1 cellular context compared by ENCODE assay signal in the genomic region with DNA sequence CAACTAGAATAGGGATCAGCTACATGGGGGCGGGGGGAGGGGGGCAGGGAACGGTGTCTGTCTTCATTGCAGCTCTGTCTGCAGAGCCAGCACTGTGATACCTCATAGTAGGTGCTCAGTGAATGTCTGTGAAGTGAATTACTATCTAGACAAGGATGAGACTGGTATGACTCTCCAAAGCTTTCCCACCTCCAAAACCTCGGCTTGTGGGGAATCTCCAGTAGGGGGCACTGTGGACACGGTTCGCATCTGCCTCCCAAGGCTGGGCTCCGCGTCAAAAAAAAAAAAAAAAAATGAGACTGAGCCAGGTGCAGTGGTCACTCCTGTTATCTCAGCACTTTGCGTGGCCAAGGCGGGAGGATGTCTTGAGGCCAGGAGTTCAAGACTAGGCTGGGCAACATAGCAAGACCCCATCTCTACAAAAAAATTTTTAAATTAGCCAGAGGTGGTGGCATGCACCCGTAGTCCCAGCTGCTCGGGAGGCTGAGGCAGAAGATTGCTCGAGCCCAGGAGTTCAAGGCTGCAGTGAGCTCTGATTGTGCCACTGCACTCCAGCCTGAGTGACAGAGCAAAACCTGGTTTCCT.
TF ChIP-seq lines count a peak whose summit lies in the region.

No MANE protein-coding gene starts in this region.

TF ChIP-seq in K562, 482 proteins besides CTCF, POLR2A, EP300 and RAD21 (continued from another document and continues in another):
- TF ChIP-seq, protein P1, sequence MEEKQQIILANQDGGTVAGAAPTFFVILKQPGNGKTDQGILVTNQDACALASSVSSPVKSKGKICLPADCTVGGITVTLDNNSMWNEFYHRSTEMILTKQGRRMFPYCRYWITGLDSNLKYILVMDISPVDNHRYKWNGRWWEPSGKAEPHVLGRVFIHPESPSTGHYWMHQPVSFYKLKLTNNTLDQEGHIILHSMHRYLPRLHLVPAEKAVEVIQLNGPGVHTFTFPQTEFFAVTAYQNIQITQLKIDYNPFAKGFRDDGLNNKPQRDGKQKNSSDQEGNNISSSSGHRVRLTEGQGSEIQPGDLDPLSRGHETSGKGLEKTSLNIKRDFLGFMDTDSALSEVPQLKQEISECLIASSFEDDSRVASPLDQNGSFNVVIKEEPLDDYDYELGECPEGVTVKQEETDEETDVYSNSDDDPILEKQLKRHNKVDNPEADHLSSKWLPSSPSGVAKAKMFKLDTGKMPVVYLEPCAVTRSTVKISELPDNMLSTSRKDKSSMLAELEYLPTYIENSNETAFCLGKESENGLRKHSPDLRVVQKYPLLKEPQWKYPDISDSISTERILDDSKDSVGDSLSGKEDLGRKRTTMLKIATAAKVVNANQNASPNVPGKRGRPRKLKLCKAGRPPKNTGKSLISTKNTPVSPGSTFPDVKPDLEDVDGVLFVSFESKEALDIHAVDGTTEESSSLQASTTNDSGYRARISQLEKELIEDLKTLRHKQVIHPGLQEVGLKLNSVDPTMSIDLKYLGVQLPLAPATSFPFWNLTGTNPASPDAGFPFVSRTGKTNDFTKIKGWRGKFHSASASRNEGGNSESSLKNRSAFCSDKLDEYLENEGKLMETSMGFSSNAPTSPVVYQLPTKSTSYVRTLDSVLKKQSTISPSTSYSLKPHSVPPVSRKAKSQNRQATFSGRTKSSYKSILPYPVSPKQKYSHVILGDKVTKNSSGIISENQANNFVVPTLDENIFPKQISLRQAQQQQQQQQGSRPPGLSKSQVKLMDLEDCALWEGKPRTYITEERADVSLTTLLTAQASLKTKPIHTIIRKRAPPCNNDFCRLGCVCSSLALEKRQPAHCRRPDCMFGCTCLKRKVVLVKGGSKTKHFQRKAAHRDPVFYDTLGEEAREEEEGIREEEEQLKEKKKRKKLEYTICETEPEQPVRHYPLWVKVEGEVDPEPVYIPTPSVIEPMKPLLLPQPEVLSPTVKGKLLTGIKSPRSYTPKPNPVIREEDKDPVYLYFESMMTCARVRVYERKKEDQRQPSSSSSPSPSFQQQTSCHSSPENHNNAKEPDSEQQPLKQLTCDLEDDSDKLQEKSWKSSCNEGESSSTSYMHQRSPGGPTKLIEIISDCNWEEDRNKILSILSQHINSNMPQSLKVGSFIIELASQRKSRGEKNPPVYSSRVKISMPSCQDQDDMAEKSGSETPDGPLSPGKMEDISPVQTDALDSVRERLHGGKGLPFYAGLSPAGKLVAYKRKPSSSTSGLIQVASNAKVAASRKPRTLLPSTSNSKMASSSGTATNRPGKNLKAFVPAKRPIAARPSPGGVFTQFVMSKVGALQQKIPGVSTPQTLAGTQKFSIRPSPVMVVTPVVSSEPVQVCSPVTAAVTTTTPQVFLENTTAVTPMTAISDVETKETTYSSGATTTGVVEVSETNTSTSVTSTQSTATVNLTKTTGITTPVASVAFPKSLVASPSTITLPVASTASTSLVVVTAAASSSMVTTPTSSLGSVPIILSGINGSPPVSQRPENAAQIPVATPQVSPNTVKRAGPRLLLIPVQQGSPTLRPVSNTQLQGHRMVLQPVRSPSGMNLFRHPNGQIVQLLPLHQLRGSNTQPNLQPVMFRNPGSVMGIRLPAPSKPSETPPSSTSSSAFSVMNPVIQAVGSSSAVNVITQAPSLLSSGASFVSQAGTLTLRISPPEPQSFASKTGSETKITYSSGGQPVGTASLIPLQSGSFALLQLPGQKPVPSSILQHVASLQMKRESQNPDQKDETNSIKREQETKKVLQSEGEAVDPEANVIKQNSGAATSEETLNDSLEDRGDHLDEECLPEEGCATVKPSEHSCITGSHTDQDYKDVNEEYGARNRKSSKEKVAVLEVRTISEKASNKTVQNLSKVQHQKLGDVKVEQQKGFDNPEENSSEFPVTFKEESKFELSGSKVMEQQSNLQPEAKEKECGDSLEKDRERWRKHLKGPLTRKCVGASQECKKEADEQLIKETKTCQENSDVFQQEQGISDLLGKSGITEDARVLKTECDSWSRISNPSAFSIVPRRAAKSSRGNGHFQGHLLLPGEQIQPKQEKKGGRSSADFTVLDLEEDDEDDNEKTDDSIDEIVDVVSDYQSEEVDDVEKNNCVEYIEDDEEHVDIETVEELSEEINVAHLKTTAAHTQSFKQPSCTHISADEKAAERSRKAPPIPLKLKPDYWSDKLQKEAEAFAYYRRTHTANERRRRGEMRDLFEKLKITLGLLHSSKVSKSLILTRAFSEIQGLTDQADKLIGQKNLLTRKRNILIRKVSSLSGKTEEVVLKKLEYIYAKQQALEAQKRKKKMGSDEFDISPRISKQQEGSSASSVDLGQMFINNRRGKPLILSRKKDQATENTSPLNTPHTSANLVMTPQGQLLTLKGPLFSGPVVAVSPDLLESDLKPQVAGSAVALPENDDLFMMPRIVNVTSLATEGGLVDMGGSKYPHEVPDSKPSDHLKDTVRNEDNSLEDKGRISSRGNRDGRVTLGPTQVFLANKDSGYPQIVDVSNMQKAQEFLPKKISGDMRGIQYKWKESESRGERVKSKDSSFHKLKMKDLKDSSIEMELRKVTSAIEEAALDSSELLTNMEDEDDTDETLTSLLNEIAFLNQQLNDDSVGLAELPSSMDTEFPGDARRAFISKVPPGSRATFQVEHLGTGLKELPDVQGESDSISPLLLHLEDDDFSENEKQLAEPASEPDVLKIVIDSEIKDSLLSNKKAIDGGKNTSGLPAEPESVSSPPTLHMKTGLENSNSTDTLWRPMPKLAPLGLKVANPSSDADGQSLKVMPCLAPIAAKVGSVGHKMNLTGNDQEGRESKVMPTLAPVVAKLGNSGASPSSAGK (IDR thresholded peaks at IDR 0.05) = peak; percentile 13; the same call in 1 of the 2 replicates
- TF ChIP-seq HNRNPK (IDR thresholded peaks at IDR 0.05; ENCODE audit: low read depth, low read length, poor library complexity, severe bottlenecking) (no peak), THAP12 (CRISPR knock-in tag; IDR thresholded peaks at IDR 0.05) (no peak), TFAM (CRISPR knock-in tag; conservative IDR thresholded peaks at IDR 0.05) (no peak), HDAC2 (IDR thresholded peaks at IDR 0.05) (peak; percentile 72; the same call in 1 of the 2 replicates), PYGO2 (tag; IDR thresholded peaks at IDR 0.05) (no peak), ZNF79 (CRISPR knock-in tag; IDR thresholded peaks at IDR 0.05; ENCODE audit: low read depth) (no peak), ZNF184 (CRISPR knock-in tag; IDR thresholded peaks at IDR 0.05) (no peak), MYC (IDR thresholded peaks at IDR 0.05; ENCODE audit: low read depth, low read length) (peak; percentile 49; the same call in 1 of the 2 replicates), MYC (CRISPR knock-in tag; IDR thresholded peaks at IDR 0.05; ENCODE audit: borderline replicate concordance, low read depth) (no peak), RB1 (IDR thresholded peaks at IDR 0.05; ENCODE audit: low read depth) (no peak), SAP30 (IDR thresholded peaks at IDR 0.05; ENCODE audit: borderline replicate concordance, insufficient read depth, low read depth, low read length, poor library complexity, severe bottlenecking) (no peak), RBM25 (IDR thresholded peaks at IDR 0.05; ENCODE audit: low read depth, low read length, severe bottlenecking) (peak; percentile 56), FIP1L1 (IDR thresholded peaks at IDR 0.05; ENCODE audit: low read depth, low read length, poor library complexity, severe bottlenecking) (no peak), ZNF707 (CRISPR knock-in tag; conservative IDR thresholded peaks at IDR 0.05) (no peak), LEF1 (IDR thresholded peaks at IDR 0.05) (no peak), ARID1B (IDR thresholded peaks at IDR 0.05) (peak; percentile 43; the same call in 1 of the 2 replicates), GTF2B (IDR thresholded peaks at IDR 0.05; ENCODE audit: extremely low read depth, insufficient read length) (no peak), ZBTB9 (CRISPR knock-in tag; IDR thresholded peaks at IDR 0.05) (no peak), REST (CRISPR knock-in tag; IDR thresholded peaks at IDR 0.05; ENCODE audit: low read depth) (no peak)
- TF ChIP-seq, protein P2, sequence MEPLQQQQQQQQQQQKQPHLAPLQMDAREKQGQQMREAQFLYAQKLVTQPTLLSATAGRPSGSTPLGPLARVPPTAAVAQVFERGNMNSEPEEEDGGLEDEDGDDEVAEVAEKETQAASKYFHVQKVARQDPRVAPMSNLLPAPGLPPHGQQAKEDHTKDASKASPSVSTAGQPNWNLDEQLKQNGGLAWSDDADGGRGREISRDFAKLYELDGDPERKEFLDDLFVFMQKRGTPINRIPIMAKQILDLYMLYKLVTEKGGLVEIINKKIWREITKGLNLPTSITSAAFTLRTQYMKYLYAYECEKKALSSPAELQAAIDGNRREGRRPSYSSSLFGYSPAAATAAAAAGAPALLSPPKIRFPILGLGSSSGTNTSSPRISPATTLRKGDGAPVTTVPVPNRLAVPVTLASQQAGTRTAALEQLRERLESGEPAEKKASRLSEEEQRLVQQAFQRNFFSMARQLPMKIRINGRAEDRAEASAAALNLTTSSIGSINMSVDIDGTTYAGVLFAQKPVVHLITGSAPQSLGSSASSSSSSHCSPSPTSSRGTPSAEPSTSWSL (CRISPR knock-in tag; IDR thresholded peaks at IDR 0.05; ENCODE audit: borderline replicate concordance) = no peak
- TF ChIP-seq, protein P3, sequence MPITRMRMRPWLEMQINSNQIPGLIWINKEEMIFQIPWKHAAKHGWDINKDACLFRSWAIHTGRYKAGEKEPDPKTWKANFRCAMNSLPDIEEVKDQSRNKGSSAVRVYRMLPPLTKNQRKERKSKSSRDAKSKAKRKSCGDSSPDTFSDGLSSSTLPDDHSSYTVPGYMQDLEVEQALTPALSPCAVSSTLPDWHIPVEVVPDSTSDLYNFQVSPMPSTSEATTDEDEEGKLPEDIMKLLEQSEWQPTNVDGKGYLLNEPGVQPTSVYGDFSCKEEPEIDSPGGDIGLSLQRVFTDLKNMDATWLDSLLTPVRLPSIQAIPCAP (CRISPR knock-in tag; IDR thresholded peaks at IDR 0.05; ENCODE audit: borderline replicate concordance) = no peak
- TF ChIP-seq, protein P4, sequence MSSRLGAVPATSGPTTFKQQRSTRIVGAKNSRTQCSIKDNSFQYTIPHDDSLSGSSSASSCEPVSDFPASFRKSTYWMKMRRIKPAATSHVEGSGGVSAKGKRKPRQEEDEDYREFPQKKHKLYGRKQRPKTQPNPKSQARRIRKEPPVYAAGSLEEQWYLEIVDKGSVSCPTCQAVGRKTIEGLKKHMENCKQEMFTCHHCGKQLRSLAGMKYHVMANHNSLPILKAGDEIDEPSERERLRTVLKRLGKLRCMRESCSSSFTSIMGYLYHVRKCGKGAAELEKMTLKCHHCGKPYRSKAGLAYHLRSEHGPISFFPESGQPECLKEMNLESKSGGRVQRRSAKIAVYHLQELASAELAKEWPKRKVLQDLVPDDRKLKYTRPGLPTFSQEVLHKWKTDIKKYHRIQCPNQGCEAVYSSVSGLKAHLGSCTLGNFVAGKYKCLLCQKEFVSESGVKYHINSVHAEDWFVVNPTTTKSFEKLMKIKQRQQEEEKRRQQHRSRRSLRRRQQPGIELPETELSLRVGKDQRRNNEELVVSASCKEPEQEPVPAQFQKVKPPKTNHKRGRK (tag; IDR thresholded peaks at IDR 0.05) = no peak
